ENCODE assay signal across 1 cellular context in the genomic region with DNA sequence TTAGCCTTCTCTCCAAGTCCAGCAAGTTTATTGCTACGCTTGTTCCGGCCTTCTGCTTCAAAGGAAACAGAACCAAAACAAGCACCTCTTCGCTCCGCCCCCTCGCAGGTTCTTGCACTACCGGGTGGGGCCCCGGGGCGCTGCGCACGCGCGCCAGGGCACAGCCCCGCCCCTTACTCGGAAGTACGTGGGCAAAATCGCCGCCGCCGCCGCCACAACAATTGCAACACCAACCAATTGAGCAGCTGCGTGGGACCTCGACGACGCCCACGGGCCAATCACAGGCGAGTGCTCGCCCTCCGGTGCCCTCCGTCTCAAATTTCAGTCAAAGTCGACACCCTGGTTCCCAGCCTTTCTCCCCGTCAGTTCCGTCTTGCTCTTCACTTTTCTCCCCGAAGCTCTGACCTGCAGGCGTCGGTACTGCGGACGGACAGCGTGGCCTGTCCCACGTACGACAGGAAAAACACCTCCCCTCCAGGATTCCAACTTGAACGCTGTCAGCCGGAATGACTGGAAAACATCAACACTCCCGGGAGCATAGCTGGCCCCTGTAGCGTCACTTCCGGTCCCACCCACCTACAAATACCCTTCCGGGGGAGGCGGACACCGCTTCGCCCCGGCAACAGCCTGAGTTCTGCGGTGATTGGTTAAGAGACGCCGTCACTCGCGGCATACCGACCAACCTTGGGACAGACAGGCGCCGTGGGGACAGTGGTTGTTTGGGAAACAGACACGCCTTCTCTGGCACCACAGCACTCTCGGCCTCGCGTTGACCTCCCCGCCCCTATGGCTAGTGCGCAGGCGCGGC.
TF ChIP-seq lines count a peak whose summit lies in the region.

No MANE protein-coding gene starts in this region.

TF ChIP-seq in HepG2, 621 proteins besides CTCF, POLR2A, EP300 and RAD21 (continued from another document and continues in another):
- TF ChIP-seq, protein P1, sequence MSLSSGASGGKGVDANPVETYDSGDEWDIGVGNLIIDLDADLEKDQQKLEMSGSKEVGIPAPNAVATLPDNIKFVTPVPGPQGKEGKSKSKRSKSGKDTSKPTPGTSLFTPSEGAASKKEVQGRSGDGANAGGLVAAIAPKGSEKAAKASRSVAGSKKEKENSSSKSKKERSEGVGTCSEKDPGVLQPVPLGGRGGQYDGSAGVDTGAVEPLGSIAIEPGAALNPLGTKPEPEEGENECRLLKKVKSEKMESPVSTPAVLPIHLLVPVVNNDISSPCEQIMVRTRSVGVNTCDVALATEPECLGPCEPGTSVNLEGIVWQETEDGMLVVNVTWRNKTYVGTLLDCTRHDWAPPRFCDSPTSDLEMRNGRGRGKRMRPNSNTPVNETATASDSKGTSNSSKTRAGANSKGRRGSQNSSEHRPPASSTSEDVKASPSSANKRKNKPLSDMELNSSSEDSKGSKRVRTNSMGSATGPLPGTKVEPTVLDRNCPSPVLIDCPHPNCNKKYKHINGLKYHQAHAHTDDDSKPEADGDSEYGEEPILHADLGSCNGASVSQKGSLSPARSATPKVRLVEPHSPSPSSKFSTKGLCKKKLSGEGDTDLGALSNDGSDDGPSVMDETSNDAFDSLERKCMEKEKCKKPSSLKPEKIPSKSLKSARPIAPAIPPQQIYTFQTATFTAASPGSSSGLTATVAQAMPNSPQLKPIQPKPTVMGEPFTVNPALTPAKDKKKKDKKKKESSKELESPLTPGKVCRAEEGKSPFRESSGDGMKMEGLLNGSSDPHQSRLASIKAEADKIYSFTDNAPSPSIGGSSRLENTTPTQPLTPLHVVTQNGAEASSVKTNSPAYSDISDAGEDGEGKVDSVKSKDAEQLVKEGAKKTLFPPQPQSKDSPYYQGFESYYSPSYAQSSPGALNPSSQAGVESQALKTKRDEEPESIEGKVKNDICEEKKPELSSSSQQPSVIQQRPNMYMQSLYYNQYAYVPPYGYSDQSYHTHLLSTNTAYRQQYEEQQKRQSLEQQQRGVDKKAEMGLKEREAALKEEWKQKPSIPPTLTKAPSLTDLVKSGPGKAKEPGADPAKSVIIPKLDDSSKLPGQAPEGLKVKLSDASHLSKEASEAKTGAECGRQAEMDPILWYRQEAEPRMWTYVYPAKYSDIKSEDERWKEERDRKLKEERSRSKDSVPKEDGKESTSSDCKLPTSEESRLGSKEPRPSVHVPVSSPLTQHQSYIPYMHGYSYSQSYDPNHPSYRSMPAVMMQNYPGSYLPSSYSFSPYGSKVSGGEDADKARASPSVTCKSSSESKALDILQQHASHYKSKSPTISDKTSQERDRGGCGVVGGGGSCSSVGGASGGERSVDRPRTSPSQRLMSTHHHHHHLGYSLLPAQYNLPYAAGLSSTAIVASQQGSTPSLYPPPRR (CRISPR knock-in tag; IDR thresholded peaks at IDR 0.05; ENCODE audit: borderline replicate concordance): no peak
- TF ChIP-seq SKI (IDR thresholded peaks at IDR 0.05; ENCODE audit: partially characterized antibody) (peak; percentile 65), ETV5 (CRISPR knock-in tag; IDR thresholded peaks at IDR 0.05; ENCODE audit: borderline replicate concordance) (0 out of 2 replicates have a peak, but pooled peaks have one; percentile 22), RFX1 (IDR thresholded peaks at IDR 0.05) (peak; percentile 78), DMAP1 (CRISPR knock-in tag; IDR thresholded peaks at IDR 0.05) (peak; percentile 68), GABPB1 (CRISPR knock-in tag; IDR thresholded peaks at IDR 0.05) (peak; percentile 94), THAP11 (CRISPR knock-in tag; IDR thresholded peaks at IDR 0.05) (peak; percentile 80), YEATS4 (CRISPR knock-in tag; IDR thresholded peaks at IDR 0.05; ENCODE audit: borderline replicate concordance) (peak; percentile 40; the same call in 1 of the 2 replicates), YEATS2 (CRISPR knock-in tag; IDR thresholded peaks at IDR 0.05; ENCODE audit: borderline replicate concordance) (peak; percentile 51; the same call in 1 of the 2 replicates), RFX5 (IDR thresholded peaks at IDR 0.05; ENCODE audit: low read depth, low read length) (peak; percentile 94), CREB1 (IDR thresholded peaks at IDR 0.05) (peak; percentile 89), CREB1 (CRISPR knock-in tag; IDR thresholded peaks at IDR 0.05) (peak; percentile 97), ZNF850 (CRISPR knock-in tag; conservative IDR thresholded peaks at IDR 0.05) (no peak), ZNF367 (CRISPR knock-in tag; IDR thresholded peaks at IDR 0.05; ENCODE audit: borderline replicate concordance) (no peak), TBX2 (CRISPR knock-in tag; IDR thresholded peaks at IDR 0.05; ENCODE audit: borderline replicate concordance) (peak; percentile 45; the same call in 1 of the 2 replicates), RFXAP (CRISPR knock-in tag; IDR thresholded peaks at IDR 0.05; ENCODE audit: borderline replicate concordance) (peak; percentile 99), IRX3 (CRISPR knock-in tag; IDR thresholded peaks at IDR 0.05; ENCODE audit: borderline replicate concordance, low read depth) (no peak), RFXANK (CRISPR knock-in tag; IDR thresholded peaks at IDR 0.05) (peak; percentile 85; the same call in 1 of the 2 replicates), MEF2D (CRISPR knock-in tag; IDR thresholded peaks at IDR 0.05) (0 out of 2 replicates have a peak, but pooled peaks have one; percentile 41), CREM (IDR thresholded peaks at IDR 0.05) (peak; percentile 91), CREM (CRISPR knock-in tag; IDR thresholded peaks at IDR 0.05) (no peak), RBFOX2 (IDR thresholded peaks at IDR 0.05; ENCODE audit: low read depth, low read length) (peak; percentile 67), HMG20B (CRISPR knock-in tag; conservative IDR thresholded peaks at IDR 0.05) (no peak)
- TF ChIP-seq, protein P2, sequence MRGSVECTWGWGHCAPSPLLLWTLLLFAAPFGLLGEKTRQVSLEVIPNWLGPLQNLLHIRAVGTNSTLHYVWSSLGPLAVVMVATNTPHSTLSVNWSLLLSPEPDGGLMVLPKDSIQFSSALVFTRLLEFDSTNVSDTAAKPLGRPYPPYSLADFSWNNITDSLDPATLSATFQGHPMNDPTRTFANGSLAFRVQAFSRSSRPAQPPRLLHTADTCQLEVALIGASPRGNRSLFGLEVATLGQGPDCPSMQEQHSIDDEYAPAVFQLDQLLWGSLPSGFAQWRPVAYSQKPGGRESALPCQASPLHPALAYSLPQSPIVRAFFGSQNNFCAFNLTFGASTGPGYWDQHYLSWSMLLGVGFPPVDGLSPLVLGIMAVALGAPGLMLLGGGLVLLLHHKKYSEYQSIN (CRISPR knock-in tag; IDR thresholded peaks at IDR 0.05; ENCODE audit: borderline replicate concordance): no peak
- TF ChIP-seq, protein P3, sequence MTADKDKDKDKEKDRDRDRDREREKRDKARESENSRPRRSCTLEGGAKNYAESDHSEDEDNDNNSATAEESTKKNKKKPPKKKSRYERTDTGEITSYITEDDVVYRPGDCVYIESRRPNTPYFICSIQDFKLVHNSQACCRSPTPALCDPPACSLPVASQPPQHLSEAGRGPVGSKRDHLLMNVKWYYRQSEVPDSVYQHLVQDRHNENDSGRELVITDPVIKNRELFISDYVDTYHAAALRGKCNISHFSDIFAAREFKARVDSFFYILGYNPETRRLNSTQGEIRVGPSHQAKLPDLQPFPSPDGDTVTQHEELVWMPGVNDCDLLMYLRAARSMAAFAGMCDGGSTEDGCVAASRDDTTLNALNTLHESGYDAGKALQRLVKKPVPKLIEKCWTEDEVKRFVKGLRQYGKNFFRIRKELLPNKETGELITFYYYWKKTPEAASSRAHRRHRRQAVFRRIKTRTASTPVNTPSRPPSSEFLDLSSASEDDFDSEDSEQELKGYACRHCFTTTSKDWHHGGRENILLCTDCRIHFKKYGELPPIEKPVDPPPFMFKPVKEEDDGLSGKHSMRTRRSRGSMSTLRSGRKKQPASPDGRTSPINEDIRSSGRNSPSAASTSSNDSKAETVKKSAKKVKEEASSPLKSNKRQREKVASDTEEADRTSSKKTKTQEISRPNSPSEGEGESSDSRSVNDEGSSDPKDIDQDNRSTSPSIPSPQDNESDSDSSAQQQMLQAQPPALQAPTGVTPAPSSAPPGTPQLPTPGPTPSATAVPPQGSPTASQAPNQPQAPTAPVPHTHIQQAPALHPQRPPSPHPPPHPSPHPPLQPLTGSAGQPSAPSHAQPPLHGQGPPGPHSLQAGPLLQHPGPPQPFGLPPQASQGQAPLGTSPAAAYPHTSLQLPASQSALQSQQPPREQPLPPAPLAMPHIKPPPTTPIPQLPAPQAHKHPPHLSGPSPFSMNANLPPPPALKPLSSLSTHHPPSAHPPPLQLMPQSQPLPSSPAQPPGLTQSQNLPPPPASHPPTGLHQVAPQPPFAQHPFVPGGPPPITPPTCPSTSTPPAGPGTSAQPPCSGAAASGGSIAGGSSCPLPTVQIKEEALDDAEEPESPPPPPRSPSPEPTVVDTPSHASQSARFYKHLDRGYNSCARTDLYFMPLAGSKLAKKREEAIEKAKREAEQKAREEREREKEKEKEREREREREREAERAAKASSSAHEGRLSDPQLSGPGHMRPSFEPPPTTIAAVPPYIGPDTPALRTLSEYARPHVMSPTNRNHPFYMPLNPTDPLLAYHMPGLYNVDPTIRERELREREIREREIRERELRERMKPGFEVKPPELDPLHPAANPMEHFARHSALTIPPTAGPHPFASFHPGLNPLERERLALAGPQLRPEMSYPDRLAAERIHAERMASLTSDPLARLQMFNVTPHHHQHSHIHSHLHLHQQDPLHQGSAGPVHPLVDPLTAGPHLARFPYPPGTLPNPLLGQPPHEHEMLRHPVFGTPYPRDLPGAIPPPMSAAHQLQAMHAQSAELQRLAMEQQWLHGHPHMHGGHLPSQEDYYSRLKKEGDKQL (CRISPR knock-in tag; IDR thresholded peaks at IDR 0.05; ENCODE audit: low read depth): no peak
- TF ChIP-seq, protein P4, sequence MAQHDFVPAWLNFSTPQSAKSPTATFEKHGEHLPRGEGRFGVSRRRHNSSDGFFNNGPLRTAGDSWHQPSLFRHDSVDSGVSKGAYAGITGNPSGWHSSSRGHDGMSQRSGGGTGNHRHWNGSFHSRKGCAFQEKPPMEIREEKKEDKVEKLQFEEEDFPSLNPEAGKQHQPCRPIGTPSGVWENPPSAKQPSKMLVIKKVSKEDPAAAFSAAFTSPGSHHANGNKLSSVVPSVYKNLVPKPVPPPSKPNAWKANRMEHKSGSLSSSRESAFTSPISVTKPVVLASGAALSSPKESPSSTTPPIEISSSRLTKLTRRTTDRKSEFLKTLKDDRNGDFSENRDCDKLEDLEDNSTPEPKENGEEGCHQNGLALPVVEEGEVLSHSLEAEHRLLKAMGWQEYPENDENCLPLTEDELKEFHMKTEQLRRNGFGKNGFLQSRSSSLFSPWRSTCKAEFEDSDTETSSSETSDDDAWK (CRISPR knock-in tag; IDR thresholded peaks at IDR 0.05): no peak
- TF ChIP-seq, protein P5, sequence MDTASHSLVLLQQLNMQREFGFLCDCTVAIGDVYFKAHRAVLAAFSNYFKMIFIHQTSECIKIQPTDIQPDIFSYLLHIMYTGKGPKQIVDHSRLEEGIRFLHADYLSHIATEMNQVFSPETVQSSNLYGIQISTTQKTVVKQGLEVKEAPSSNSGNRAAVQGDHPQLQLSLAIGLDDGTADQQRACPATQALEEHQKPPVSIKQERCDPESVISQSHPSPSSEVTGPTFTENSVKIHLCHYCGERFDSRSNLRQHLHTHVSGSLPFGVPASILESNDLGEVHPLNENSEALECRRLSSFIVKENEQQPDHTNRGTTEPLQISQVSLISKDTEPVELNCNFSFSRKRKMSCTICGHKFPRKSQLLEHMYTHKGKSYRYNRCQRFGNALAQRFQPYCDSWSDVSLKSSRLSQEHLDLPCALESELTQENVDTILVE (CRISPR knock-in tag; IDR thresholded peaks at IDR 0.05): peak; percentile 32; the same call in 1 of the 2 replicates
- TF ChIP-seq, protein P6, sequence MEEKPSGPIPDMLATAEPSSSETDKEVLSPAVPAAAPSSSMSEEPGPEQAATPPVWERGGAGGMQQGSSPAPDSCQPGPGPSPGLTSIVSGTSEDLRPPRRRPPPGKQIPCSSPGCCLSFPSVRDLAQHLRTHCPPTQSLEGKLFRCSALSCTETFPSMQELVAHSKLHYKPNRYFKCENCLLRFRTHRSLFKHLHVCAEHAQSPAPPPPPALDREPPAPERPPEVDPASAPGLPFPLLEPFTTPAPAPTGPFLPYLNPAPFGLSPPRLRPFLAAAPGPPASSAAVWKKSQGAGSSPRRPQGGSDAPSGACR (CRISPR knock-in tag; IDR thresholded peaks at IDR 0.05): no peak
- TF ChIP-seq, protein P7, sequence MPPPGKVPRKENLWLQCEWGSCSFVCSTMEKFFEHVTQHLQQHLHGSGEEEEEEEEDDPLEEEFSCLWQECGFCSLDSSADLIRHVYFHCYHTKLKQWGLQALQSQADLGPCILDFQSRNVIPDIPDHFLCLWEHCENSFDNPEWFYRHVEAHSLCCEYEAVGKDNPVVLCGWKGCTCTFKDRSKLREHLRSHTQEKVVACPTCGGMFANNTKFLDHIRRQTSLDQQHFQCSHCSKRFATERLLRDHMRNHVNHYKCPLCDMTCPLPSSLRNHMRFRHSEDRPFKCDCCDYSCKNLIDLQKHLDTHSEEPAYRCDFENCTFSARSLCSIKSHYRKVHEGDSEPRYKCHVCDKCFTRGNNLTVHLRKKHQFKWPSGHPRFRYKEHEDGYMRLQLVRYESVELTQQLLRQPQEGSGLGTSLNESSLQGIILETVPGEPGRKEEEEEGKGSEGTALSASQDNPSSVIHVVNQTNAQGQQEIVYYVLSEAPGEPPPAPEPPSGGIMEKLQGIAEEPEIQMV (CRISPR knock-in tag; IDR thresholded peaks at IDR 0.05; ENCODE audit: low read depth): no peak
